15 cellular contexts compared by ENCODE assay signal in genomic region chr3:18808423-18808822, GRCh38.
"Had no signal": no experiment of that assay in that cellular context is flagged by ENCODE, and none has a peak within 500 bp of the region (broad histone marks: within the 10 kb centered on the region; RNA-seq: fewer than 3 reads in every experiment).

No MANE protein-coding gene starts in this region.

- H3K27me3 ChIP-seq: body of pancreas, tibial nerve had no signal

- H3K4me1 Mint-ChIP-seq: activated naive CD4-positive, alpha-beta T cell treated with anti-CD3 and anti-CD28 coated beads, Interleukin-2, amount 10 ng/mL, durations not matched to agents 7 days and 5 days; central memory CD8-positive, alpha-beta T cell; nephron; T-helper 17 cell had no signal

- H3K27ac ChIP-seq: body of pancreas, skin epidermis, tibial nerve had no signal

- H3K9me3 Mint-ChIP-seq: activated naive CD4-positive, alpha-beta T cell treated with anti-CD3 and anti-CD28 coated beads, Interleukin-2, amount 10 ng/mL, durations not matched to agents 7 days and 5 days; central memory CD8-positive, alpha-beta T cell; dendritic cell treated with granulocyte-macrophage colony-stimulating factor and Interleukin-4, amounts not matched to agents 40 ng/mL and 50 ng/mL, for 4 days; nephron had no signal

- H3K27ac Mint-ChIP-seq: activated naive CD4-positive, alpha-beta T cell treated with anti-CD3 and anti-CD28 coated beads, Interleukin-2, amount 10 ng/mL, durations not matched to agents 7 days and 5 days; dendritic cell treated with granulocyte-macrophage colony-stimulating factor and Interleukin-4, amounts not matched to agents 40 ng/mL and 50 ng/mL, for 4 days; nephron; T-helper 17 cell had no signal

- H3K4me1 ChIP-seq: body of pancreas, tibial nerve had no signal

- H3K27me3 Mint-ChIP-seq: activated naive CD4-positive, alpha-beta T cell treated with anti-CD3 and anti-CD28 coated beads, Interleukin-2, amount 10 ng/mL, durations not matched to agents 7 days and 5 days; dendritic cell treated with granulocyte-macrophage colony-stimulating factor and Interleukin-4, amounts not matched to agents 40 ng/mL and 50 ng/mL, for 4 days had no signal

- H3K36me3 ChIP-seq: tibial nerve had no signal

- DNase-seq: activated CD4-positive, alpha-beta T cell treated with anti-CD3 and anti-CD28 coated beads, Interleukin-2, amount 50 U/mL, for 48 hours; activated naive CD4-positive, alpha-beta T cell treated with anti-CD3 and anti-CD28 coated beads, Interleukin-2, amount 10 ng/mL, durations not matched to agents 7 days and 5 days; amniotic stem cell; body of pancreas; left ventricle myocardium superior; mesendoderm; SHP77 treated with DMSO at 0.1 percent for 48 hours; T-helper 17 cell had no signal

- ATAC-seq: activated CD4-positive, CD25-positive, alpha-beta regulatory T cell treated with anti-CD3 and anti-CD28 coated beads, Interleukin-2, amount 50 U/mL, for 24 hours; body of pancreas; esophagus mucosa; left ventricle myocardium superior; T-helper 17 cell had no signal

- H3K36me3 Mint-ChIP-seq: activated naive CD4-positive, alpha-beta T cell treated with anti-CD3 and anti-CD28 coated beads, Interleukin-2, amount 10 ng/mL, durations not matched to agents 7 days and 5 days had no signal

- H3K4me3 Mint-ChIP-seq: activated naive CD4-positive, alpha-beta T cell treated with anti-CD3 and anti-CD28 coated beads, Interleukin-2, amount 10 ng/mL, durations not matched to agents 7 days and 5 days; central memory CD8-positive, alpha-beta T cell; dendritic cell treated with granulocyte-macrophage colony-stimulating factor and Interleukin-4, amounts not matched to agents 40 ng/mL and 50 ng/mL, for 4 days; nephron; T-helper 17 cell had no signal

- H3K4me3 ChIP-seq: body of pancreas, skin epidermis, tibial nerve had no signal

- H3K9me3 ChIP-seq: body of pancreas, tibial nerve had no signal
